In genomic region chr16:9901-10665, GRCh38 we compare ENCODE assay signal across 8 cellular contexts. TPM values are rescaled to one million over a fixed set of nuclear protein-coding genes. Genes with fewer than 3 reads are reported as not detected.
DNase-seq lines count a peak whose midpoint lies in the region; ATAC-seq and TF ChIP-seq lines count a peak whose summit lies in the region.

No MANE protein-coding gene starts in this region.

- H3K9me3 ChIP-seq in PC-3 (ENCODE audit: low read length) (no peaks in the 10 kb centered on the region), psoas muscle (no peaks in the 10 kb centered on the region), MM.1S (replicated peaks; ENCODE audit: insufficient read depth, low read length) (no peaks in the 10 kb centered on the region), testis (no peaks in the 10 kb centered on the region)

- H3K9me2 ChIP-seq in PC-3 (replicated peaks; ENCODE audit: low read length) (no peaks in the 10 kb centered on the region), MM.1S (replicated peaks; ENCODE audit: insufficient read depth, low read length) (no peaks in the 10 kb centered on the region)

- no peak overlapping the region for H2AFZ ChIP-seq in PC-3 (ENCODE audit: low read length)
- no peak overlapping the region for H2AFZ ChIP-seq in MM.1S (ENCODE audit: low read length)

- CTCF ChIA-PET in PC-3 (lab: Charles Lee): no interaction called here

- BruUV-seq in PC-3 (replicated peaks; lab: Mats Ljungman, UMichigan): TSS peak; percentile 35

- ATAC-seq in PC-3 (peak; percentile 94), psoas muscle (peak; percentile 84 to 95 (median 92)), HG03280 (IDR thresholded peaks at IDR 0.05; ENCODE audit: unreplicated experiment) (no peak)

- H3K4me3 ChIP-seq in PC-3 (ENCODE audit: low read length) (peak overlapping the region; percentile 35; the same call in 1 of the 2 replicates), epithelial cell of esophagus (ENCODE audit: low read length) (peak overlapping the region; percentile 35), psoas muscle (no peak overlapping the region), MM.1S (ENCODE audit: low read length) (no peak overlapping the region), testis (no peak overlapping the region)

- H3K27me3 ChIP-seq in PC-3 (ENCODE audit: low read length): no peaks in the 10 kb centered on the region
- no peaks in the 10 kb centered on the region for H3K27me3 ChIP-seq in psoas muscle (ENCODE audit: insufficient read depth in 3 of 3, low read length in 2 of 3)
- no peaks in the 10 kb centered on the region for H3K27me3 ChIP-seq in MM.1S (replicated peaks; ENCODE audit: insufficient read depth, low read length)
- H3K27me3 ChIP-seq in testis: no peaks in the 10 kb centered on the region

- TF ChIP-seq CTCF in PC-3 (conservative IDR thresholded peaks at IDR 0.05; ENCODE audit: low read depth, low read length): no peak
- no peak for TF ChIP-seq CTCF in epithelial cell of esophagus (IDR thresholded peaks at IDR 0.05; ENCODE audit: insufficient read depth, low read depth, low read length, missing control alignments)
- no peak for TF ChIP-seq CTCF in psoas muscle (IDR thresholded peaks at IDR 0.05)
- no peak for TF ChIP-seq CTCF in MM.1S (IDR thresholded peaks at IDR 0.05; ENCODE audit: low read length)
- TF ChIP-seq CTCF in testis (IDR thresholded peaks at IDR 0.05): no peak

- intact Hi-C loops in PC-3 (cut with micrococcal nuclease) (no loop called here), psoas muscle (cut with DNase I) (no loop called here), testis (cut with DNase I; ENCODE audit: low total_unique reads) (no loop called here)

- POLR2A ChIA-PET in PC-3 (lab: Charles Lee; ENCODE audit: unreplicated experiment): no interaction called here

- H3K27ac ChIP-seq in PC-3 (ENCODE audit: low read length): no peak overlapping the region
- H3K27ac ChIP-seq in psoas muscle: no peak overlapping the region
- H3K27ac ChIP-seq in MM.1S (ENCODE audit: low read length): no peak overlapping the region
- no peak overlapping the region for H3K27ac ChIP-seq in testis

- H3K36me3 ChIP-seq in PC-3 (ENCODE audit: low read depth, low read length) (no peaks in the 10 kb centered on the region), psoas muscle (ENCODE audit: insufficient read depth in 1 of 2, low read depth in 1 of 2) (no peaks in the 10 kb centered on the region), MM.1S (replicated peaks; ENCODE audit: insufficient read depth, low read length) (no peaks in the 10 kb centered on the region), testis (ENCODE audit: low read depth, missing control alignments) (no peaks in the 10 kb centered on the region)

- WGBS in psoas muscle, 3 donors: 57 to 70% (median 62%) methylated on average over 33 to 48 of the region's 48 CpGs
- 42% methylated on average over 24 of the region's 48 CpGs; no CpG with 5 or more reads in 1 of the 2 donors for WGBS in testis, 2 donors

- H3K4me1 ChIP-seq in PC-3 (ENCODE audit: insufficient read depth, low read length) (no peaks in the 10 kb centered on the region), psoas muscle (no peaks in the 10 kb centered on the region), MM.1S (ENCODE audit: low read length) (no peaks in the 10 kb centered on the region), testis (no peaks in the 10 kb centered on the region)

- H3K4me2 ChIP-seq in PC-3 (ENCODE audit: low read length) (no peak overlapping the region), MM.1S (ENCODE audit: low read depth, low read length) (no peak overlapping the region)

- no peaks in the 10 kb centered on the region for H3K79me2 ChIP-seq in PC-3 (ENCODE audit: low read length)
- no peaks in the 10 kb centered on the region for H3K79me2 ChIP-seq in MM.1S (ENCODE audit: low read length)

- peak; percentile 36 for DNase-seq in NCI-H2171 treated with DMSO at 0.1 percent for 48 hours (lab: John Stamatoyannopoulos, UW)
- DNase-seq in NCI-H2171 (lab: John Stamatoyannopoulos, UW): no peak
- DNase-seq in PC-3: peak; percentile 7
- no peak for DNase-seq in epithelial cell of esophagus (ENCODE audit: low read depth)
- peak in 1 of 2 donors; percentile 56 for DNase-seq in psoas muscle
- DNase-seq in MM.1S: no peak
- DNase-seq in testis: no peak

- H4K20me1 ChIP-seq in PC-3 (ENCODE audit: low read length) (no peaks in the 10 kb centered on the region), MM.1S (ENCODE audit: insufficient read depth, low read length) (no peaks in the 10 kb centered on the region)

- no peaks in the 10 kb centered on the region for H3F3A ChIP-seq in PC-3 (ENCODE audit: low read length, unreplicated experiment)
- no peaks in the 10 kb centered on the region for H3F3A ChIP-seq in MM.1S (ENCODE audit: insufficient read depth, low read length)

- TF ChIP-seq POLR2A in testis (IDR thresholded peaks at IDR 0.05): no peak

- H3K9ac ChIP-seq in PC-3 (ENCODE audit: low read length): no peak overlapping the region
- no peak overlapping the region for H3K9ac ChIP-seq in MM.1S (ENCODE audit: low read length)

RNA-seq across cellular contexts. Expression of gene POLR3K, which starts 43.3 kb away (rescaled TPM):
- total RNA-seq in PC-3 (2014; rRNA removed) (20.3 and 30.2 TPM in 2 replicates), psoas muscle (10 to 100 TPM in 2 of 4 donors, 1 to 10 TPM in 2; 5.8 to 16.2 (median 9.0) TPM), testis (1 to 10 TPM; 2.4 to 3.0 TPM)
- polyA plus RNA-seq in psoas muscle (10 to 100 TPM in 2 of 3 donors, 1 to 10 TPM in 1; 8.9 to 17.5 (median 11.7) TPM), testis (ENCODE audit: insufficient read depth, low read depth, low replicate concordance) (6.5 TPM)

RNA-seq across cellular contexts. Expression of gene SNRNP25, which starts 43.5 kb away (rescaled TPM):
- 45.8 and 62.2 TPM in 2 replicates for total RNA-seq in PC-3 (2014; rRNA removed)
- total RNA-seq in psoas muscle: 10 to 100 TPM; 40.0 to 62.0 (median 48.9) TPM
- polyA plus RNA-seq in psoas muscle: 10 to 100 TPM; 65.3 to 82.2 (median 70.5) TPM
- 10 to 100 TPM; 12.8 to 17.5 TPM for total RNA-seq in testis
- polyA plus RNA-seq in testis (ENCODE audit: insufficient read depth, low read depth, low replicate concordance): 26.9 TPM

Comparison
In these comparisons a context has a peak if more than half of its experiments do, and no peak if none do; other contexts are left out.
1. DNase-seq: peak in NCI-H2171 treated with DMSO at 0.1 percent for 48 hours (single experiment) and PC-3 (single experiment); none in NCI-H2171 (single experiment), epithelial cell of esophagus (single experiment), MM.1S (single experiment) and testis (single experiment).
2. H3K4me3 ChIP-seq: peak in PC-3 (single experiment) and epithelial cell of esophagus (single experiment); none in psoas muscle (single experiment), MM.1S (single experiment) and testis (0 of 2).